In genomic region chr19:17075860-17076538, GRCh38 we compare ENCODE assay signal across 8 cellular contexts. TPM values are rescaled to one million over a fixed set of nuclear protein-coding genes. Genes with fewer than 3 reads are reported as not detected.
DNase-seq lines count a peak whose midpoint lies in the region; ATAC-seq and TF ChIP-seq lines count a peak whose summit lies in the region.

No MANE protein-coding gene starts in this region.

- no peaks in the 10 kb centered on the region for H3K9me3 Mint-ChIP-seq in MCF 10A (ENCODE audit: unreplicated experiment)

- POLR2A ChIA-PET in MCF 10A (lab: Yijun Ruan, JAX) = interaction anchor here (0.6 to 3.8 kb wide), 17 partner anchors 13 to 517 kb away, joined by 3 to 15 read pairs (median 3); partner anchors contain the start of genes BABAM1, DDA1, MRPL34 and OCEL1

- H3K4me1 Mint-ChIP-seq in MCF 10A (ENCODE audit: insufficient read depth, unreplicated experiment) = peaks cover 41% of the 10 kb centered on the region

- H3K4me3 ChIP-seq in AG09309 (ENCODE audit: control insufficient read depth, low read depth, low read length) = peak overlapping the region; percentile 91
- H3K4me3 ChIP-seq in HFF-Myc (replicated peaks; ENCODE audit: low read depth, low read length) = peak overlapping the region; percentile 69

- DNase-seq in AG09309 (ENCODE audit: low read depth) (no peak), HFF-Myc (ENCODE audit: extremely low read depth, low read depth) (no peak), T-helper 2 cell (peak; percentile 14 to 76 (median 46)), MCF 10A (ENCODE audit: unreplicated experiment) (peak; percentile 29), left colon (peak; percentile 54 to 72)
- DNase-seq in stimulated activated CD4-positive, alpha-beta T cell treated with anti-CD3 and anti-CD28 coated beads, Interleukin-4, amount 100 ng/mL, for 48 hours (ENCODE audit: low read depth in 2 of 2) = peak; percentile 25 to 26

- peak overlapping the region; percentile 88 for H3K27ac Mint-ChIP-seq in MCF 10A (ENCODE audit: low read depth, unreplicated experiment)

- H3K27me3 Mint-ChIP-seq in MCF 10A (ENCODE audit: insufficient read depth, unreplicated experiment) = no peaks in the 10 kb centered on the region

- peak overlapping the region; percentile 95 for H3K4me3 Mint-ChIP-seq in MCF 10A (ENCODE audit: unreplicated experiment)

- ATAC-seq in left colon (peak; percentile 6), GM18873 (IDR thresholded peaks at IDR 0.05; ENCODE audit: low FRiP score, unreplicated experiment) (no peak), GM21576 (IDR thresholded peaks at IDR 0.05; ENCODE audit: unreplicated experiment) (no peak)

- no peaks in the 10 kb centered on the region for H3K36me3 Mint-ChIP-seq in MCF 10A (ENCODE audit: insufficient read depth, unreplicated experiment)

- TF ChIP-seq CTCF in AG09309 (IDR thresholded peaks at IDR 0.05; ENCODE audit: control insufficient read depth, insufficient read depth, low read depth, low read length, missing control alignments) = no peak
- TF ChIP-seq CTCF in HFF-Myc (IDR thresholded peaks at IDR 0.05; ENCODE audit: low read depth, low read length, missing control alignments) = no peak
- no peak for TF ChIP-seq CTCF in MCF 10A (IDR thresholded peaks at IDR 0.05; ENCODE audit: unreplicated experiment)

- CTCF ChIA-PET in MCF 10A (lab: Yijun Ruan, JAX) = interaction anchor here (0.5 to 1.5 kb wide), 7 partner anchors 9 to 282 kb away, joined by 3 to 4 read pairs (median 3); no protein-coding TSS in a partner anchor

- no TSS peak for BruUV-seq in MCF 10A (replicated peaks; lab: Mats Ljungman, UMichigan)

- intact Hi-C loops in MCF 10A (cut with micrococcal nuclease) (loop anchor here (10.0 kb wide), 1 partner anchor 149 kb away; the partner anchor contains the start of gene OCEL1), left colon (cut with DNase I, micrococcal nuclease) (loop anchor here in 1 of 2 donors (10.0 kb wide), 1 partner anchor 59 kb away; no protein-coding TSS in a partner anchor)

RNA-seq across cellular contexts. Expression of gene MYO9B, which starts 0.4 kb away (rescaled TPM):
- total RNA-seq in MCF 10A (2022) (43.5 and 49.5 TPM in 2 replicates), left colon (10 to 100 TPM; 69.9 to 82.2 TPM)

RNA-seq across cellular contexts. Expression of gene HAUS8, which starts 0.7 kb away (rescaled TPM):
- total RNA-seq in MCF 10A (2022) (6.6 and 8.4 TPM in 2 replicates), left colon (10 to 100 TPM; 10.7 to 14.1 TPM)

RNA-seq across cellular contexts. Expression of gene CPAMD8, which starts 49.4 kb away (rescaled TPM):
- 1.3 and 2.3 TPM in 2 replicates for total RNA-seq in MCF 10A (2022)
- 1 to 10 TPM; 2.3 to 3.4 TPM for total RNA-seq in left colon

Comparison
In these comparisons a context has a peak if more than half of its experiments do, and no peak if none do; other contexts are left out.
1. DNase-seq: peak in T-helper 2 cell (5 of 5), MCF 10A (single experiment), left colon (2 of 2) and stimulated activated CD4-positive, alpha-beta T cell treated with anti-CD3 and anti-CD28 coated beads, Interleukin-4, amount 100 ng/mL, for 48 hours (2 of 2); none in AG09309 (single experiment) and HFF-Myc (single experiment).